9 cellular contexts compared by ENCODE assay signal in the genomic region with DNA sequence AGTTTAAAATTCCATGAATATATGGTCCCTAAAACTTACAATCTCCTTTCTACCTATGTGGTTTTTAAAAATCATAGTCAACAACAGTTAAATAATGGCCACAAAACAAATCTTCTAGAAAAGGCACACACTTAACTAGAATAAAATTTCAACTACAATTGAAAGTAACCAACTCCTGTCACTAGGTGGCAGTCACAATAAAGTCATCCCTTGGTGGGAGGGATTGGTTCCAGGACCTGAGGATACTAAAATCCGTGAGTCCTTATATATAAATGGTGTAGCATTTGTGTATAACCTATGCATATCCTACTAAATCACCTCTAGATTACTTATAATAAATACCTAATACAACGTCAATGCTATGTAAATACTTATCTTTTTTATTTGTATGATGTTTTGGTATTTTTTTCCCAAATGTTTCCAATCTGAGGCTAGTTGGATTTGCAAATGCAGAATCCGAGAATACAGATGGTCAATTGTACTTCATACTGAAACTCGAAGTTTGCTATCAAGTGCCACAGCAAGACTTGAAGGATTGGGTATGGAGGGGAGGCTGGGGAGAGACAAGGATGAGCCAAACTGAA.
DNase-seq lines count a peak whose midpoint lies in the region; ATAC-seq and TF ChIP-seq lines count a peak whose summit lies in the region.
"Had no signal": no experiment of that assay in that cellular context is flagged by ENCODE, and none has a peak within 500 bp of the region (broad histone marks: within the 10 kb centered on the region; RNA-seq: fewer than 3 reads in every experiment).

No MANE protein-coding gene starts in this region.

- CTCF ChIA-PET in WTC11 (lab: Charles Lee) = interaction anchor here (0.5 to 2.8 kb wide), 19 partner anchors 9 to 373 kb away, joined by 3 to 24 read pairs (median 3); a partner anchor contains a TSS

- H3K27ac Mint-ChIP-seq in WTC11 = peak overlapping the region; percentile 60; the same call in 1 of the 2 replicates
- H3K27ac Mint-ChIP-seq: activated naive CD8-positive, alpha-beta T cell treated with anti-CD3 and anti-CD28 coated beads, Interleukin-2, amount 10 ng/mL, durations not matched to agents 7 days and 5 days had no signal

- no peaks in the 10 kb centered on the region for H3K27me3 ChIP-seq in heart left ventricle

- TF ChIP-seq CTCF in WTC11 (IDR thresholded peaks at IDR 0.05) (peak; percentile 55), heart left ventricle (IDR thresholded peaks at IDR 0.05) (peak; percentile 38 to 70 (median 56))

- H3K9me3 Mint-ChIP-seq in WTC11 = peaks cover 9% of the 10 kb centered on the region
- H3K9me3 Mint-ChIP-seq: activated naive CD8-positive, alpha-beta T cell treated with anti-CD3 and anti-CD28 coated beads, Interleukin-2, amount 10 ng/mL, durations not matched to agents 7 days and 5 days had no signal

- no peaks in the 10 kb centered on the region for H3K36me3 ChIP-seq in heart left ventricle

- no peak for TF ChIP-seq POLR2A in heart left ventricle (IDR thresholded peaks at IDR 0.05)

- intact Hi-C loops in heart left ventricle (cut with DNase I) = loop anchor here in 9 of 10 donors (1.0 to 10.0 kb wide), 7 partner anchors 50 to 113 kb away; no protein-coding TSS in a partner anchor
- intact Hi-C loops in posterior vena cava (cut with DNase I) = loop anchor here (10.0 kb wide), 1 partner anchor 103 kb away; no protein-coding TSS in a partner anchor

- DNase-seq in NCI-H524 (lab: John Stamatoyannopoulos, UW) (peak; percentile 33 to 64), NCI-H524 treated with DMSO at 0.1 percent for 48 hours (lab: John Stamatoyannopoulos, UW) (no peak), NCI-H1105 (lab: John Stamatoyannopoulos, UW) (peak; percentile 24), WTC11 (ENCODE audit: low spot score) (no peak), heart left ventricle (no peak), smooth muscle cell of the brain vasculature (ENCODE audit: low read depth, low spot score) (peak; percentile 55), posterior vena cava (ENCODE audit: low spot score) (no peak)
- DNase-seq: activated naive CD8-positive, alpha-beta T cell treated with anti-CD3 and anti-CD28 coated beads, Interleukin-2, amount 10 ng/mL, durations not matched to agents 7 days and 5 days had no signal

- POLR2A ChIA-PET in WTC11 (lab: Charles Lee) = interaction anchor here (0.8 kb wide), 1 partner anchor 381 kb away, joined by 3 read pairs; a partner anchor contains a TSS

- peaks cover 5% of the 10 kb centered on the region; the same call in 1 of the 2 replicates for H3K36me3 Mint-ChIP-seq in WTC11
- H3K36me3 Mint-ChIP-seq: activated naive CD8-positive, alpha-beta T cell treated with anti-CD3 and anti-CD28 coated beads, Interleukin-2, amount 10 ng/mL, durations not matched to agents 7 days and 5 days had no signal

- H3K4me3 Mint-ChIP-seq in WTC11 = no peak overlapping the region
- H3K4me3 Mint-ChIP-seq: activated naive CD8-positive, alpha-beta T cell treated with anti-CD3 and anti-CD28 coated beads, Interleukin-2, amount 10 ng/mL, durations not matched to agents 7 days and 5 days had no signal

- peaks cover 22% of the 10 kb centered on the region for H3K4me1 Mint-ChIP-seq in WTC11
- H3K4me1 Mint-ChIP-seq: activated naive CD8-positive, alpha-beta T cell treated with anti-CD3 and anti-CD28 coated beads, Interleukin-2, amount 10 ng/mL, durations not matched to agents 7 days and 5 days had no signal

- H3K9me3 ChIP-seq in heart left ventricle = no peaks in the 10 kb centered on the region

- WGBS in heart left ventricle, 4 donors = 21 to 30% (median 24%) methylated on average over 4 of the region's 4 CpGs

- no peak for ATAC-seq in WTC11
- peak; percentile 50 to 84 (median 69) for ATAC-seq in heart left ventricle
- no peak for ATAC-seq in GM19351 (IDR thresholded peaks at IDR 0.05; ENCODE audit: unreplicated experiment)

- peaks cover 0 to 30% (median 9%) of the 10 kb centered on the region in 12 donors for H3K4me1 ChIP-seq in heart left ventricle

- no peaks in the 10 kb centered on the region for H3K27me3 Mint-ChIP-seq in WTC11 (ENCODE audit: low read depth)
- H3K27me3 Mint-ChIP-seq: activated naive CD8-positive, alpha-beta T cell treated with anti-CD3 and anti-CD28 coated beads, Interleukin-2, amount 10 ng/mL, durations not matched to agents 7 days and 5 days had no signal

- peak overlapping the region in 11 of 12 donors; percentile 50 to 80 (median 63) for H3K27ac ChIP-seq in heart left ventricle

- H3K4me3 ChIP-seq in heart left ventricle = no peak overlapping the region

TF ChIP-seq in WTC11, 78 proteins besides CTCF, POLR2A, EP300 and RAD21 (continues in another document):
- TF ChIP-seq ZNF423 (CRISPR knock-in tag; IDR thresholded peaks at IDR 0.05) (no peak), PRRX2 (CRISPR knock-in tag; IDR thresholded peaks at IDR 0.05) (no peak), CREM (CRISPR knock-in tag; IDR thresholded peaks at IDR 0.05) (no peak), RELA (CRISPR knock-in tag; IDR thresholded peaks at IDR 0.05; ENCODE audit: borderline replicate concordance) (no peak), OVOL2 (CRISPR knock-in tag; IDR thresholded peaks at IDR 0.05; ENCODE audit: borderline replicate concordance) (no peak), NR1H2 (CRISPR knock-in tag; IDR thresholded peaks at IDR 0.05) (no peak)
- TF ChIP-seq, protein P1, sequence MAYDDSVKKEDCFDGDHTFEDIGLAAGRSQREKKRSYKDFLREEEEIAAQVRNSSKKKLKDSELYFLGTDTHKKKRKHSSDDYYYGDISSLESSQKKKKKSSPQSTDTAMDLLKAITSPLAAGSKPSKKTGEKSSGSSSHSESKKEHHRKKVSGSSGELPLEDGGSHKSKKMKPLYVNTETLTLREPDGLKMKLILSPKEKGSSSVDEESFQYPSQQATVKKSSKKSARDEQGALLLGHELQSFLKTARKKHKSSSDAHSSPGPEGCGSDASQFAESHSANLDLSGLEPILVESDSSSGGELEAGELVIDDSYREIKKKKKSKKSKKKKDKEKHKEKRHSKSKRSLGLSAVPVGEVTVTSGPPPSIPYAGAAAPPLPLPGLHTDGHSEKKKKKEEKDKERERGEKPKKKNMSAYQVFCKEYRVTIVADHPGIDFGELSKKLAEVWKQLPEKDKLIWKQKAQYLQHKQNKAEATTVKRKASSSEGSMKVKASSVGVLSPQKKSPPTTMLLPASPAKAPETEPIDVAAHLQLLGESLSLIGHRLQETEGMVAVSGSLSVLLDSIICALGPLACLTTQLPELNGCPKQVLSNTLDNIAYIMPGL (CRISPR knock-in tag; IDR thresholded peaks at IDR 0.05) = no peak
- TF ChIP-seq, protein P2, sequence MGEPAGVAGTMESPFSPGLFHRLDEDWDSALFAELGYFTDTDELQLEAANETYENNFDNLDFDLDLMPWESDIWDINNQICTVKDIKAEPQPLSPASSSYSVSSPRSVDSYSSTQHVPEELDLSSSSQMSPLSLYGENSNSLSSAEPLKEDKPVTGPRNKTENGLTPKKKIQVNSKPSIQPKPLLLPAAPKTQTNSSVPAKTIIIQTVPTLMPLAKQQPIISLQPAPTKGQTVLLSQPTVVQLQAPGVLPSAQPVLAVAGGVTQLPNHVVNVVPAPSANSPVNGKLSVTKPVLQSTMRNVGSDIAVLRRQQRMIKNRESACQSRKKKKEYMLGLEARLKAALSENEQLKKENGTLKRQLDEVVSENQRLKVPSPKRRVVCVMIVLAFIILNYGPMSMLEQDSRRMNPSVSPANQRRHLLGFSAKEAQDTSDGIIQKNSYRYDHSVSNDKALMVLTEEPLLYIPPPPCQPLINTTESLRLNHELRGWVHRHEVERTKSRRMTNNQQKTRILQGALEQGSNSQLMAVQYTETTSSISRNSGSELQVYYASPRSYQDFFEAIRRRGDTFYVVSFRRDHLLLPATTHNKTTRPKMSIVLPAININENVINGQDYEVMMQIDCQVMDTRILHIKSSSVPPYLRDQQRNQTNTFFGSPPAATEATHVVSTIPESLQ (CRISPR knock-in tag; IDR thresholded peaks at IDR 0.05) = no peak
- TF ChIP-seq, protein P3, sequence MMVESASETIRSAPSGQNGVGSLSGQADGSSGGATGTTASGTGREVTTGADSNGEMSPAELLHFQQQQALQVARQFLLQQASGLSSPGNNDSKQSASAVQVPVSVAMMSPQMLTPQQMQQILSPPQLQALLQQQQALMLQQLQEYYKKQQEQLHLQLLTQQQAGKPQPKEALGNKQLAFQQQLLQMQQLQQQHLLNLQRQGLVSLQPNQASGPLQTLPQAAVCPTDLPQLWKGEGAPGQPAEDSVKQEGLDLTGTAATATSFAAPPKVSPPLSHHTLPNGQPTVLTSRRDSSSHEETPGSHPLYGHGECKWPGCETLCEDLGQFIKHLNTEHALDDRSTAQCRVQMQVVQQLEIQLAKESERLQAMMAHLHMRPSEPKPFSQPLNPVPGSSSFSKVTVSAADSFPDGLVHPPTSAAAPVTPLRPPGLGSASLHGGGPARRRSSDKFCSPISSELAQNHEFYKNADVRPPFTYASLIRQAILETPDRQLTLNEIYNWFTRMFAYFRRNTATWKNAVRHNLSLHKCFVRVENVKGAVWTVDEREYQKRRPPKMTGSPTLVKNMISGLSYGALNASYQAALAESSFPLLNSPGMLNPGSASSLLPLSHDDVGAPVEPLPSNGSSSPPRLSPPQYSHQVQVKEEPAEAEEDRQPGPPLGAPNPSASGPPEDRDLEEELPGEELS (CRISPR knock-in tag; IDR thresholded peaks at IDR 0.05) = no peak
- TF ChIP-seq, protein P4, sequence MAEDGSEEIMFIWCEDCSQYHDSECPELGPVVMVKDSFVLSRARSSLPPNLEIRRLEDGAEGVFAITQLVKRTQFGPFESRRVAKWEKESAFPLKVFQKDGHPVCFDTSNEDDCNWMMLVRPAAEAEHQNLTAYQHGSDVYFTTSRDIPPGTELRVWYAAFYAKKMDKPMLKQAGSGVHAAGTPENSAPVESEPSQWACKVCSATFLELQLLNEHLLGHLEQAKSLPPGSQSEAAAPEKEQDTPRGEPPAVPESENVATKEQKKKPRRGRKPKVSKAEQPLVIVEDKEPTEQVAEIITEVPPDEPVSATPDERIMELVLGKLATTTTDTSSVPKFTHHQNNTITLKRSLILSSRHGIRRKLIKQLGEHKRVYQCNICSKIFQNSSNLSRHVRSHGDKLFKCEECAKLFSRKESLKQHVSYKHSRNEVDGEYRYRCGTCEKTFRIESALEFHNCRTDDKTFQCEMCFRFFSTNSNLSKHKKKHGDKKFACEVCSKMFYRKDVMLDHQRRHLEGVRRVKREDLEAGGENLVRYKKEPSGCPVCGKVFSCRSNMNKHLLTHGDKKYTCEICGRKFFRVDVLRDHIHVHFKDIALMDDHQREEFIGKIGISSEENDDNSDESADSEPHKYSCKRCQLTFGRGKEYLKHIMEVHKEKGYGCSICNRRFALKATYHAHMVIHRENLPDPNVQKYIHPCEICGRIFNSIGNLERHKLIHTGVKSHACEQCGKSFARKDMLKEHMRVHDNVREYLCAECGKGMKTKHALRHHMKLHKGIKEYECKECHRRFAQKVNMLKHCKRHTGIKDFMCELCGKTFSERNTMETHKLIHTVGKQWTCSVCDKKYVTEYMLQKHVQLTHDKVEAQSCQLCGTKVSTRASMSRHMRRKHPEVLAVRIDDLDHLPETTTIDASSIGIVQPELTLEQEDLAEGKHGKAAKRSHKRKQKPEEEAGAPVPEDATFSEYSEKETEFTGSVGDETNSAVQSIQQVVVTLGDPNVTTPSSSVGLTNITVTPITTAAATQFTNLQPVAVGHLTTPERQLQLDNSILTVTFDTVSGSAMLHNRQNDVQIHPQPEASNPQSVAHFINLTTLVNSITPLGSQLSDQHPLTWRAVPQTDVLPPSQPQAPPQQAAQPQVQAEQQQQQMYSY (CRISPR knock-in tag; IDR thresholded peaks at IDR 0.05) = no peak

Comparison
In these comparisons a context has a peak if more than half of its experiments do, and no peak if none do; other contexts are left out.
1. DNase-seq: peak in NCI-H524 (2 of 2), NCI-H1105 (single experiment) and smooth muscle cell of the brain vasculature (single experiment); none in NCI-H524 treated with DMSO at 0.1 percent for 48 hours (single experiment), WTC11 (single experiment), heart left ventricle (0 of 5) and posterior vena cava (single experiment).
2. ATAC-seq: peak in heart left ventricle (4 of 4); none in WTC11 (single experiment) and GM19351 (single experiment).